Comparison of ENCODE assay signal across 6 cellular contexts in genomic region chr19:14091885-14092462, GRCh38. TPM values are rescaled to one million over a fixed set of nuclear protein-coding genes. Genes with fewer than 3 reads are reported as not detected.
DNase-seq lines count a peak whose midpoint lies in the region; ATAC-seq, FAIRE-seq and TF ChIP-seq lines count a peak whose summit lies in the region.

No MANE protein-coding gene starts in this region.

- H3K4me1 Mint-ChIP-seq in CD8-positive, alpha-beta T cell (ENCODE audit: low read depth), result peaks cover 22% of the 10 kb centered on the region
- peaks cover 5% of the 10 kb centered on the region for H3K4me1 Mint-ChIP-seq in astrocyte (ENCODE audit: low read depth, unreplicated experiment)
- H3K4me1 Mint-ChIP-seq in naive B cell, result peaks cover 14 to 20% (median 18%) of the 10 kb centered on the region in 3 donors

- H2AFZ ChIP-seq in astrocyte (ENCODE audit: low read depth, low read length), result no peak overlapping the region

- H3K4me1 ChIP-seq in CD8-positive, alpha-beta T cell (ENCODE audit: insufficient read depth, low read length), result peaks cover 13% of the 10 kb centered on the region
- H3K4me1 ChIP-seq in astrocyte (ENCODE audit: insufficient read depth, low read length), result peaks cover 13% of the 10 kb centered on the region

- CTCF ChIA-PET in CD8-positive, alpha-beta T cell (lab: Charles Lee), result interaction anchor here (1.0 to 1.5 kb wide), 7 partner anchors 15 to 256 kb away, joined by 3 to 8 read pairs (median 3); partner anchors contain the start of genes ASF1B and MISP3

- peaks cover 6% of the 10 kb centered on the region for H3K9me3 Mint-ChIP-seq in CD8-positive, alpha-beta T cell
- peaks cover 9% of the 10 kb centered on the region for H3K9me3 Mint-ChIP-seq in astrocyte (ENCODE audit: unreplicated experiment)
- peaks cover 0 to 9% (median 4%) of the 10 kb centered on the region in 7 donors for H3K9me3 Mint-ChIP-seq in naive B cell

- ATAC-seq in CD8-positive, alpha-beta T cell, result peak; percentile 10
- ATAC-seq in HG03066 (IDR thresholded peaks at IDR 0.05; ENCODE audit: low read depth, unreplicated experiment), result peak; percentile 11
- ATAC-seq in naive B cell (ENCODE audit: low read depth in 2 of 2), result peak; percentile 13 to 16

- peaks cover 25% of the 10 kb centered on the region for H3K36me3 Mint-ChIP-seq in CD8-positive, alpha-beta T cell
- H3K36me3 Mint-ChIP-seq in astrocyte (ENCODE audit: low read depth, unreplicated experiment) (peaks cover 21% of the 10 kb centered on the region), naive B cell (peaks cover 7 to 8% of the 10 kb centered on the region in 2 donors)

- peaks cover 10% of the 10 kb centered on the region for H3K36me3 ChIP-seq in CD8-positive, alpha-beta T cell (ENCODE audit: insufficient read depth, low read length)
- peaks cover 10% of the 10 kb centered on the region for H3K36me3 ChIP-seq in astrocyte (ENCODE audit: insufficient read depth, low read length)

- H3K4me3 ChIP-seq in CD8-positive, alpha-beta T cell (ENCODE audit: low read depth, low read length), result peak overlapping the region; percentile 82
- H3K4me3 ChIP-seq in astrocyte (ENCODE audit: insufficient read depth, low read depth, low read length), result peak overlapping the region; percentile 66

- intact Hi-C loops in CD8-positive, alpha-beta T cell (cut with DNase I, micrococcal nuclease), result loop anchor here (1.0 to 2.0 kb wide), 5 partner anchors 11 to 327 kb away; partner anchors contain the start of genes ASF1B (in 2 of the 2), PRKACA (in 2 of the 2), DCAF15 (in 1 of the 2) and DDX39A (in 1 of the 2)
- intact Hi-C loops in posterior cingulate gyrus (cut with DNase I), result loop anchor here (2.0 kb wide), 1 partner anchor 25 kb away; the partner anchor contains the start of gene PRKACA

- H3K9ac ChIP-seq in astrocyte (ENCODE audit: low read length), result peak overlapping the region; percentile 70

- peak overlapping the region; percentile 99 for H3K4me3 Mint-ChIP-seq in CD8-positive, alpha-beta T cell
- peak overlapping the region; percentile 98 for H3K4me3 Mint-ChIP-seq in astrocyte (ENCODE audit: unreplicated experiment)
- H3K4me3 Mint-ChIP-seq in naive B cell, result peak overlapping the region; percentile 89 to 100 (median 99)

- TF ChIP-seq CTCF in CD8-positive, alpha-beta T cell (IDR thresholded peaks at IDR 0.05), result no peak
- no peak for TF ChIP-seq CTCF in astrocyte (IDR thresholded peaks at IDR 0.05; ENCODE audit: insufficient read depth, low read depth, low read length)

- H3K9me3 ChIP-seq in CD8-positive, alpha-beta T cell (ENCODE audit: low read length), result no peaks in the 10 kb centered on the region
- peaks cover 7% of the 10 kb centered on the region for H3K9me3 ChIP-seq in astrocyte (ENCODE audit: insufficient read depth, low read depth, low read length)

- DNase-seq in CD8-positive, alpha-beta T cell, result peak in 5 of 7 experiments; percentile 33 to 70 (median 50)
- DNase-seq in astrocyte (ENCODE audit: low read depth) (no peak), naive B cell (no peak), ecto neural progenitor cell (ENCODE audit: low spot score) (no peak), posterior cingulate gyrus (no peak)

- FAIRE-seq in astrocyte (lab: Jason Lieb, UNC), result no peak

- peak overlapping the region; percentile 93 for H3K4me2 ChIP-seq in astrocyte (ENCODE audit: low read length)

- no peaks in the 10 kb centered on the region for H3K79me2 ChIP-seq in astrocyte (ENCODE audit: insufficient read depth, low read length)

- no peaks in the 10 kb centered on the region for H3K27me3 ChIP-seq in CD8-positive, alpha-beta T cell (ENCODE audit: insufficient read depth, low read length)
- H3K27me3 ChIP-seq in astrocyte (ENCODE audit: insufficient read depth, low read length), result no peaks in the 10 kb centered on the region

- POLR2A ChIA-PET in CD8-positive, alpha-beta T cell (lab: Charles Lee), result interaction anchor here (0.7 to 4.2 kb wide), 7 partner anchors 11 to 60 kb away, joined by 3 to 22 read pairs (median 4); partner anchors contain the start of genes ASF1B, IL27RA, MISP3 and PRKACA

- peak overlapping the region; percentile 98 for H3K27ac Mint-ChIP-seq in CD8-positive, alpha-beta T cell
- H3K27ac Mint-ChIP-seq in astrocyte (ENCODE audit: unreplicated experiment), result peak overlapping the region; percentile 93
- peak overlapping the region; percentile 97 to 100 (median 100) for H3K27ac Mint-ChIP-seq in naive B cell

- H4K20me1 ChIP-seq in astrocyte (ENCODE audit: insufficient read depth, low read length), result peaks cover 11% of the 10 kb centered on the region

- peak overlapping the region; percentile 51 for H3K27ac ChIP-seq in CD8-positive, alpha-beta T cell (ENCODE audit: low read depth, low read length)
- H3K27ac ChIP-seq in astrocyte (ENCODE audit: low read depth, low read length), result no peak overlapping the region

- no peaks in the 10 kb centered on the region for H3K27me3 Mint-ChIP-seq in CD8-positive, alpha-beta T cell (ENCODE audit: low read depth)
- H3K27me3 Mint-ChIP-seq in astrocyte (ENCODE audit: low read depth, unreplicated experiment) (no peaks in the 10 kb centered on the region), naive B cell (no peaks in the 10 kb centered on the region)

RNA-seq across cellular contexts. Expression of gene SAMD1, which starts 1.4 kb away (rescaled TPM):
- total RNA-seq in CD8-positive, alpha-beta T cell, result 10 to 100 TPM; 35.2 to 37.5 TPM
- total RNA-seq in astrocyte, result 36.8 and 41.7 TPM in 2 replicates
- 1 to 10 TPM in 5 of 6 donors, under 1 TPM in 1; 0.52 to 2.1 (median 1.2) TPM for polyA plus RNA-seq in naive B cell (ENCODE audit: low read depth in 6 of 6)

RNA-seq across cellular contexts. Expression of gene C19orf67, which starts 6.4 kb away (rescaled TPM):
- not detected for total RNA-seq in CD8-positive, alpha-beta T cell
- not detected in 2 replicates for total RNA-seq in astrocyte
- polyA plus RNA-seq in naive B cell (ENCODE audit: low read depth in 6 of 6), result not detected

RNA-seq across cellular contexts. Expression of gene MISP3, which starts 19.4 kb away (rescaled TPM):
- under 1 TPM; 0.25 to 0.41 TPM for total RNA-seq in CD8-positive, alpha-beta T cell
- 0.70 and 0.79 TPM in 2 replicates for total RNA-seq in astrocyte
- polyA plus RNA-seq in naive B cell (ENCODE audit: low read depth in 6 of 6), result under 1 TPM in 3 of 6 donors, not detected in 3; 0.16 to 0.53 (median 0.20) TPM

RNA-seq across cellular contexts. Expression of gene PRKACA, which starts 25.6 kb away (rescaled TPM):
- total RNA-seq in CD8-positive, alpha-beta T cell, result 10 to 100 TPM; 37.0 to 40.8 TPM
- 80.5 and 82.6 TPM in 2 replicates for total RNA-seq in astrocyte
- 1 to 10 TPM in 3 of 6 donors, under 1 TPM in 2, not detected in 1; 0.60 to 3.1 (median 1.2) TPM for polyA plus RNA-seq in naive B cell (ENCODE audit: low read depth in 6 of 6)

RNA-seq across cellular contexts. Expression of gene PALM3, which starts 30.1 kb away (rescaled TPM):
- total RNA-seq in CD8-positive, alpha-beta T cell, result not detected
- total RNA-seq in astrocyte, result 1.2 and 1.6 TPM in 2 replicates
- polyA plus RNA-seq in naive B cell (ENCODE audit: low read depth in 6 of 6), result not detected

Comparison
In these comparisons a context has a peak if more than half of its experiments do, and no peak if none do; other contexts are left out.
1. DNase-seq: peak in CD8-positive, alpha-beta T cell (5 of 7); none in astrocyte (single experiment), naive B cell (single experiment), ecto neural progenitor cell (single experiment) and posterior cingulate gyrus (0 of 10).
2. Peak in every context shown above with its lines, with median percentiles within 50 percentile points of each other: ATAC-seq, H3K27ac Mint-ChIP-seq and H3K4me3 Mint-ChIP-seq.